ENCODE assay signal across 1 cellular context in the genomic region with DNA sequence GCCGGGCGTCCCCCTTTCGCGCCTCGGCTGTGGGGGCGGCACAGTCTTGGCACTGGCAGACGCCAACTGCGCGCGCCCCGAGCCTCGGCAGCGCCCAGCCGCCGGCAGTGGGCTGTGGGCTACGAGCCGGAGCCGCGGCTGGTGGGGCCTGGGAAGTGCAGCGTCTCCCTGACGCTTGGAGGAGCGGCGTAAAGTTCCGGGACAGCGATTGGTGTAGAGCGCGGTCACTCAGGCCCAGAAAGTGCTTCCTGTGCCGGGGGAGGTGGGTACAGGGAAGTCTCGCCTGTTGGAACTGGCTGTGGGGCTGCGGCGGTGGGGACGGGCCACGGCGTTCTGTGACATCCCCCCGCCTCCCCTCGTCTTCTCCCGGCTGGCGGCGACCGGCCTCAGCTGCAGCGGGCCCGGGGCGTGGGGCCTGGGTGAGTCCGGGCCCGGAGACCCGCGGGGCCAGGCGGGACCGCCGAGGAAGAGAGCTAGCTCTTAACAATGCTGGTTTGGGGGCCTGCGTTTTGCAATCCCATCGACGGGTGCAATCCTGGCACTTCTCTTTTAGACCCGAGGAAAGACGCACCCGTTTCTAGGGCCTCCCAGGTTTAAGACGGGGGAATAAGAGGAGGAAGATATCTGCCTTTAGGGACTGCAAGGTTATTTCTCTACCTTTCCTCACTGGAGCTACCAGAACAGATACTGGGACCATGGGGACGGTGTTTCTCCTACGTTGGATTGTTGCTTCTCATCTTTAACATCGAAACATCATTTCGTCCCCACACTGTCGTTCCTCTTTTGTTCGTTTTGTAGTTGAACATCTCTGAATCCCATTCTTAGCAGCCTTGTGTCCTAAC.
A peak's percentile ranks its signal among the peaks of the same experiment; 100 is the strongest.
TF ChIP-seq lines count a peak whose summit lies in the region.

A gene (minus strand): TSS at position 157 of the 842 bp plus-strand sequence. CDS start 233 bp downstream, outside the sequence.
A gene (plus strand): TSS at position 265 of the 842 bp plus-strand sequence. CDS start 4,575 bp downstream, outside the sequence.

TF ChIP-seq in HepG2, 621 proteins besides CTCF, POLR2A, EP300 and RAD21 (continued from another document and continues in another):
- TF ChIP-seq, protein P1, sequence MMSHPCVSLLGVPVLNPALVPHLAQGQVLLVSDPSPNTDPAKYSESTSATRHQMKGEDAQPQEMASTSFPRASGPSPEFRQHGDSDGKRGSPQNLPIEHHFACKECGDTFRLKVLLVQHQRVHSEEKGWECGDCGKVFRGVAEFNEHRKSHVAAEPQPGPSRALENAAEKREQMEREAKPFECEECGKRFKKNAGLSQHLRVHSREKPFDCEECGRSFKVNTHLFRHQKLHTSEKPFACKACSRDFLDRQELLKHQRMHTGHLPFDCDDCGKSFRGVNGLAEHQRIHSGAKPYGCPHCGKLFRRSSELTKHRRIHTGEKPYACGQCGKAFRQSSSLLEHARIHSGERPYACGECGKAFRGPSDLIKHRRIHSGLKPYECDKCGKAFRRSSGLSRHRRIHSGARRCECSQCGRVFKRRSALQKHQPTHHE (CRISPR knock-in tag; IDR thresholded peaks at IDR 0.05; ENCODE audit: borderline replicate concordance): no peak
- TF ChIP-seq HDAC1 (CRISPR knock-in tag; IDR thresholded peaks at IDR 0.05) (peak; percentile 82), CBFB (CRISPR knock-in tag; IDR thresholded peaks at IDR 0.05) (no peak), U2AF2 (IDR thresholded peaks at IDR 0.05; ENCODE audit: low read depth, low read length) (no peak), DMAP1 (CRISPR knock-in tag; IDR thresholded peaks at IDR 0.05) (peak; percentile 54; the same call in 1 of the 2 replicates), ZNF747 (CRISPR knock-in tag; IDR thresholded peaks at IDR 0.05; ENCODE audit: borderline replicate concordance) (no peak), HNRNPLL (IDR thresholded peaks at IDR 0.05; ENCODE audit: low read depth, low read length, poor library complexity, severe bottlenecking) (peak; percentile 80), ZMYM3 (CRISPR knock-in tag; IDR thresholded peaks at IDR 0.05) (no peak; the same call in 1 of the 2 replicates), SYNCRIP (IDR thresholded peaks at IDR 0.05; ENCODE audit: insufficient read depth, low read depth, low read length) (no peak), ZNF317 (CRISPR knock-in tag; IDR thresholded peaks at IDR 0.05) (no peak), ZBTB38 (CRISPR knock-in tag; IDR thresholded peaks at IDR 0.05) (no peak), NR3C1 (CRISPR knock-in tag; IDR thresholded peaks at IDR 0.05) (no peak), ZBTB7B (CRISPR knock-in tag; IDR thresholded peaks at IDR 0.05) (peak; percentile 57), ESRRA (CRISPR knock-in tag; IDR thresholded peaks at IDR 0.05; ENCODE audit: low read depth) (no peak; the same call in 1 of the 2 replicates), ZNF234 (CRISPR knock-in tag; conservative IDR thresholded peaks at IDR 0.05) (no peak), MIER2 (CRISPR knock-in tag; IDR thresholded peaks at IDR 0.05) (no peak), XBP1 (CRISPR knock-in tag; IDR thresholded peaks at IDR 0.05) (no peak), ZNF546 (CRISPR knock-in tag; conservative IDR thresholded peaks at IDR 0.05) (peak; percentile 63; the same call in 1 of the 2 replicates), NPAS2 (CRISPR knock-in tag; IDR thresholded peaks at IDR 0.05; ENCODE audit: borderline replicate concordance) (no peak), U2AF1 (optimal IDR thresholded peaks at IDR 0.05; ENCODE audit: low read depth, low read length) (no peak), ZNF256 (CRISPR knock-in tag; conservative IDR thresholded peaks at IDR 0.05) (0 out of 2 replicates have a peak, but pooled peaks have one; percentile 10), ZNF766 (CRISPR knock-in tag; IDR thresholded peaks at IDR 0.05; ENCODE audit: borderline replicate concordance) (peak; percentile 51; the same call in 1 of the 2 replicates), NFYB (CRISPR knock-in tag; IDR thresholded peaks at IDR 0.05) (peak; percentile 89), ZNF816 (CRISPR knock-in tag; IDR thresholded peaks at IDR 0.05; ENCODE audit: borderline replicate concordance) (no peak), BHLHE40 (IDR thresholded peaks at IDR 0.05; ENCODE audit: low read length) (no peak; the same call in 1 of the 2 replicates), HOXA9 (CRISPR knock-in tag; IDR thresholded peaks at IDR 0.05; ENCODE audit: borderline replicate concordance) (no peak), ZNF709 (CRISPR knock-in tag; IDR thresholded peaks at IDR 0.05) (no peak), FOSL1 (CRISPR knock-in tag; IDR thresholded peaks at IDR 0.05; ENCODE audit: borderline replicate concordance) (no peak), REPIN1 (CRISPR knock-in tag; IDR thresholded peaks at IDR 0.05; ENCODE audit: borderline replicate concordance, low read depth) (peak; percentile 70; the same call in 1 of the 2 replicates), REL (CRISPR knock-in tag; conservative IDR thresholded peaks at IDR 0.05) (no peak), HOXA3 (CRISPR knock-in tag; IDR thresholded peaks at IDR 0.05) (peak; percentile 64; the same call in 1 of the 2 replicates), MZF1 (CRISPR knock-in tag; IDR thresholded peaks at IDR 0.05; ENCODE audit: borderline replicate concordance) (no peak), ZNF274 (CRISPR knock-in tag; IDR thresholded peaks at IDR 0.05) (peak; percentile 54; the same call in 1 of the 2 replicates), KDM1A (CRISPR knock-in tag; IDR thresholded peaks at IDR 0.05) (no peak), RFXANK (CRISPR knock-in tag; IDR thresholded peaks at IDR 0.05) (no peak), ZNF724P (CRISPR knock-in tag; IDR thresholded peaks at IDR 0.05; ENCODE audit: borderline replicate concordance) (no peak), POGZ (CRISPR knock-in tag; IDR thresholded peaks at IDR 0.05) (peak; percentile 75), JUNB (CRISPR knock-in tag; IDR thresholded peaks at IDR 0.05; ENCODE audit: borderline replicate concordance) (no peak), ZNF367 (CRISPR knock-in tag; IDR thresholded peaks at IDR 0.05; ENCODE audit: borderline replicate concordance) (no peak; the same call in 1 of the 2 replicates), ZNF331 (CRISPR knock-in tag; IDR thresholded peaks at IDR 0.05) (no peak), SKI (IDR thresholded peaks at IDR 0.05; ENCODE audit: partially characterized antibody) (peak; percentile 78), NR2F6 (IDR thresholded peaks at IDR 0.05) (no peak), NR2F6 (CRISPR knock-in tag; IDR thresholded peaks at IDR 0.05) (no peak)
- TF ChIP-seq, protein P2, sequence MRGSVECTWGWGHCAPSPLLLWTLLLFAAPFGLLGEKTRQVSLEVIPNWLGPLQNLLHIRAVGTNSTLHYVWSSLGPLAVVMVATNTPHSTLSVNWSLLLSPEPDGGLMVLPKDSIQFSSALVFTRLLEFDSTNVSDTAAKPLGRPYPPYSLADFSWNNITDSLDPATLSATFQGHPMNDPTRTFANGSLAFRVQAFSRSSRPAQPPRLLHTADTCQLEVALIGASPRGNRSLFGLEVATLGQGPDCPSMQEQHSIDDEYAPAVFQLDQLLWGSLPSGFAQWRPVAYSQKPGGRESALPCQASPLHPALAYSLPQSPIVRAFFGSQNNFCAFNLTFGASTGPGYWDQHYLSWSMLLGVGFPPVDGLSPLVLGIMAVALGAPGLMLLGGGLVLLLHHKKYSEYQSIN (CRISPR knock-in tag; IDR thresholded peaks at IDR 0.05; ENCODE audit: borderline replicate concordance): no peak; the same call in 1 of the 2 replicates
- TF ChIP-seq, protein P3, sequence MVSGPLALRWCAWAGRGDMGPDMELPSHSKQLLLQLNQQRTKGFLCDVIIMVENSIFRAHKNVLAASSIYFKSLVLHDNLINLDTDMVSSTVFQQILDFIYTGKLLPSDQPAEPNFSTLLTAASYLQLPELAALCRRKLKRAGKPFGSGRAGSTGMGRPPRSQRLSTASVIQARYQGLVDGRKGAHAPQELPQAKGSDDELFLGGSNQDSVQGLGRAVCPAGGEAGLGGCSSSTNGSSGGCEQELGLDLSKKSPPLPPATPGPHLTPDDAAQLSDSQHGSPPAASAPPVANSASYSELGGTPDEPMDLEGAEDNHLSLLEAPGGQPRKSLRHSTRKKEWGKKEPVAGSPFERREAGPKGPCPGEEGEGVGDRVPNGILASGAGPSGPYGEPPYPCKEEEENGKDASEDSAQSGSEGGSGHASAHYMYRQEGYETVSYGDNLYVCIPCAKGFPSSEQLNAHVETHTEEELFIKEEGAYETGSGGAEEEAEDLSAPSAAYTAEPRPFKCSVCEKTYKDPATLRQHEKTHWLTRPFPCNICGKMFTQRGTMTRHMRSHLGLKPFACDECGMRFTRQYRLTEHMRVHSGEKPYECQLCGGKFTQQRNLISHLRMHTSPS (CRISPR knock-in tag; IDR thresholded peaks at IDR 0.05; ENCODE audit: low read depth): no peak
- TF ChIP-seq, protein P4, sequence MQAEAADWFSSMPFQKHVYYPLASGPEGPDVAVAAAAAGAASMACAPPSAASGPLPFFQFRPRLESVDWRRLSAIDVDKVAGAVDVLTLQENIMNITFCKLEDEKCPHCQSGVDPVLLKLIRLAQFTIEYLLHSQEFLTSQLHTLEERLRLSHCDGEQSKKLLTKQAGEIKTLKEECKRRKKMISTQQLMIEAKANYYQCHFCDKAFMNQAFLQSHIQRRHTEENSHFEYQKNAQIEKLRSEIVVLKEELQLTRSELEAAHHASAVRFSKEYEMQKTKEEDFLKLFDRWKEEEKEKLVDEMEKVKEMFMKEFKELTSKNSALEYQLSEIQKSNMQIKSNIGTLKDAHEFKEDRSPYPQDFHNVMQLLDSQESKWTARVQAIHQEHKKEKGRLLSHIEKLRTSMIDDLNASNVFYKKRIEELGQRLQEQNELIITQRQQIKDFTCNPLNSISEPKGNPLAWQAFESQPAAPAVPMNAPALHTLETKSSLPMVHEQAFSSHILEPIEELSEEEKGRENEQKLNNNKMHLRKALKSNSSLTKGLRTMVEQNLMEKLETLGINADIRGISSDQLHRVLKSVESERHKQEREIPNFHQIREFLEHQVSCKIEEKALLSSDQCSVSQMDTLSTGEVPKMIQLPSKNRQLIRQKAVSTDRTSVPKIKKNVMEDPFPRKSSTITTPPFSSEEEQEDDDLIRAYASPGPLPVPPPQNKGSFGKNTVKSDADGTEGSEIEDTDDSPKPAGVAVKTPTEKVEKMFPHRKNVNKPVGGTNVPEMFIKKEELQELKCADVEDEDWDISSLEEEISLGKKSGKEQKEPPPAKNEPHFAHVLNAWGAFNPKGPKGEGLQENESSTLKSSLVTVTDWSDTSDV (CRISPR knock-in tag; IDR thresholded peaks at IDR 0.05): 0 out of 2 replicates have a peak, but pooled peaks have one; percentile 60
- TF ChIP-seq, protein P5, sequence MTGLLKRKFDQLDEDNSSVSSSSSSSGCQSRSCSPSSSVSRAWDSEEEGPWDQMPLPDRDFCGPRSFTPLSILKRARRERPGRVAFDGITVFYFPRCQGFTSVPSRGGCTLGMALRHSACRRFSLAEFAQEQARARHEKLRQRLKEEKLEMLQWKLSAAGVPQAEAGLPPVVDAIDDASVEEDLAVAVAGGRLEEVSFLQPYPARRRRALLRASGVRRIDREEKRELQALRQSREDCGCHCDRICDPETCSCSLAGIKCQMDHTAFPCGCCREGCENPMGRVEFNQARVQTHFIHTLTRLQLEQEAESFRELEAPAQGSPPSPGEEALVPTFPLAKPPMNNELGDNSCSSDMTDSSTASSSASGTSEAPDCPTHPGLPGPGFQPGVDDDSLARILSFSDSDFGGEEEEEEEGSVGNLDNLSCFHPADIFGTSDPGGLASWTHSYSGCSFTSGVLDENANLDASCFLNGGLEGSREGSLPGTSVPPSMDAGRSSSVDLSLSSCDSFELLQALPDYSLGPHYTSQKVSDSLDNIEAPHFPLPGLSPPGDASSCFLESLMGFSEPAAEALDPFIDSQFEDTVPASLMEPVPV (CRISPR knock-in tag; IDR thresholded peaks at IDR 0.05): no peak
- TF ChIP-seq, protein P6, sequence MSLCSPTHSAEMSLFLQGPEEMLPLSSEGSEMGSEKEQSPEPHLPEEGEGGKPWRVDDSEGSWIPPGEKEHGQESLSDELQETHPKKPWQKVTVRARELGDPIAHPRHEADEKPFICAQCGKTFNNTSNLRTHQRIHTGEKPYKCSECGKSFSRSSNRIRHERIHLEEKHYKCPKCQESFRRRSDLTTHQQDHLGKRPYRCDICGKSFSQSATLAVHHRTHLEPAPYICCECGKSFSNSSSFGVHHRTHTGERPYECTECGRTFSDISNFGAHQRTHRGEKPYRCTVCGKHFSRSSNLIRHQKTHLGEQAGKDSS (CRISPR knock-in tag; IDR thresholded peaks at IDR 0.05; ENCODE audit: borderline replicate concordance, low read depth): peak; percentile 59; the same call in 1 of the 2 replicates
- TF ChIP-seq, protein P7, sequence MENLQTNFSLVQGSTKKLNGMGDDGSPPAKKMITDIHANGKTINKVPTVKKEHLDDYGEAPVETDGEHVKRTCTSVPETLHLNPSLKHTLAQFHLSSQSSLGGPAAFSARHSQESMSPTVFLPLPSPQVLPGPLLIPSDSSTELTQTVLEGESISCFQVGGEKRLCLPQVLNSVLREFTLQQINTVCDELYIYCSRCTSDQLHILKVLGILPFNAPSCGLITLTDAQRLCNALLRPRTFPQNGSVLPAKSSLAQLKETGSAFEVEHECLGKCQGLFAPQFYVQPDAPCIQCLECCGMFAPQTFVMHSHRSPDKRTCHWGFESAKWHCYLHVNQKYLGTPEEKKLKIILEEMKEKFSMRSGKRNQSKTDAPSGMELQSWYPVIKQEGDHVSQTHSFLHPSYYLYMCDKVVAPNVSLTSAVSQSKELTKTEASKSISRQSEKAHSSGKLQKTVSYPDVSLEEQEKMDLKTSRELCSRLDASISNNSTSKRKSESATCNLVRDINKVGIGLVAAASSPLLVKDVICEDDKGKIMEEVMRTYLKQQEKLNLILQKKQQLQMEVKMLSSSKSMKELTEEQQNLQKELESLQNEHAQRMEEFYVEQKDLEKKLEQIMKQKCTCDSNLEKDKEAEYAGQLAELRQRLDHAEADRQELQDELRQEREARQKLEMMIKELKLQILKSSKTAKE (CRISPR knock-in tag; IDR thresholded peaks at IDR 0.05; ENCODE audit: borderline replicate concordance): no peak; the same call in 1 of the 2 replicates
- TF ChIP-seq, protein P8, sequence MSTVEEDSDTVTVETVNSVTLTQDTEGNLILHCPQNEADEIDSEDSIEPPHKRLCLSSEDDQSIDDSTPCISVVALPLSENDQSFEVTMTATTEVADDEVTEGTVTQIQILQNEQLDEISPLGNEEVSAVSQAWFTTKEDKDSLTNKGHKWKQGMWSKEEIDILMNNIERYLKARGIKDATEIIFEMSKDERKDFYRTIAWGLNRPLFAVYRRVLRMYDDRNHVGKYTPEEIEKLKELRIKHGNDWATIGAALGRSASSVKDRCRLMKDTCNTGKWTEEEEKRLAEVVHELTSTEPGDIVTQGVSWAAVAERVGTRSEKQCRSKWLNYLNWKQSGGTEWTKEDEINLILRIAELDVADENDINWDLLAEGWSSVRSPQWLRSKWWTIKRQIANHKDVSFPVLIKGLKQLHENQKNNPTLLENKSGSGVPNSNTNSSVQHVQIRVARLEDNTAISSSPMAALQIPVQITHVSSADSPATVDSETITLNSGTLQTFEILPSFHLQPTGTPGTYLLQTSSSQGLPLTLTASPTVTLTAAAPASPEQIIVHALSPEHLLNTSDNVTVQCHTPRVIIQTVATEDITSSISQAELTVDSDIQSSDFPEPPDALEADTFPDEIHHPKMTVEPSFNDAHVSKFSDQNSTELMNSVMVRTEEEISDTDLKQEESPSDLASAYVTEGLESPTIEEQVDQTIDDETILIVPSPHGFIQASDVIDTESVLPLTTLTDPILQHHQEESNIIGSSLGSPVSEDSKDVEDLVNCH (CRISPR knock-in tag; IDR thresholded peaks at IDR 0.05): no peak
